In genomic region chr7:371119-371778, GRCh38 we compare ENCODE assay signal across 11 cellular contexts.
A peak's percentile ranks its signal among the peaks of the same experiment; 100 is the strongest.
DNase-seq lines count a peak whose midpoint lies in the region; ATAC-seq and TF ChIP-seq lines count a peak whose summit lies in the region.
"Had no signal": no experiment of that assay in that cellular context is flagged by ENCODE, and none has a peak within 500 bp of the region (broad histone marks: within the 10 kb centered on the region; RNA-seq: fewer than 3 reads in every experiment).

No MANE protein-coding gene starts in this region.

- H3K9me3 ChIP-seq in HEK293 (ENCODE audit: control insufficient read depth, insufficient read depth, low read depth, low read length), result no peaks in the 10 kb centered on the region
- H3K9me3 ChIP-seq in mucosa of descending colon, result no peaks in the 10 kb centered on the region

- CTCF ChIA-PET in HEK293 (lab: Yijun Ruan, JAX), result no interaction called here
- CTCF ChIA-PET in activated CD8-positive, alpha-beta T cell treated with anti-CD3 and anti-CD28 coated beads for 36 hours (lab: Charles Lee), result interaction anchor here (0.9 to 1.1 kb wide), 2 partner anchors 9 to 39 kb away, joined by 3 to 4 read pairs; no protein-coding TSS in a partner anchor

- intact Hi-C loops in activated CD8-positive, alpha-beta T cell treated with anti-CD3 and anti-CD28 coated beads for 36 hours (cut with micrococcal nuclease), result no loop called here
- intact Hi-C loops in mucosa of descending colon (cut with DNase I, micrococcal nuclease), result no loop called here

- H3K9me3 Mint-ChIP-seq in activated CD8-positive, alpha-beta T cell treated with anti-CD3 and anti-CD28 coated beads for 36 hours, result no peaks in the 10 kb centered on the region

- peak; percentile 61 for ATAC-seq in activated CD8-positive, alpha-beta T cell treated with anti-CD3 and anti-CD28 coated beads for 36 hours
- ATAC-seq in mucosa of descending colon, result peak; percentile 62
- ATAC-seq in HG03342 (IDR thresholded peaks at IDR 0.05; ENCODE audit: unreplicated experiment), result no peak
- no peak for ATAC-seq in GM21360 (IDR thresholded peaks at IDR 0.05; ENCODE audit: unreplicated experiment)

- H3K4me3 ChIP-seq in HEK293 (ENCODE audit: low read depth, low read length), result no peak overlapping the region
- no peak overlapping the region for H3K4me3 ChIP-seq in mucosa of descending colon

- POLR2A ChIA-PET in HEK293 (lab: Yijun Ruan, JAX), result no interaction called here
- POLR2A ChIA-PET in activated CD8-positive, alpha-beta T cell treated with anti-CD3 and anti-CD28 coated beads for 36 hours (lab: Charles Lee), result no interaction called here

- H3K27me3 Mint-ChIP-seq in activated CD8-positive, alpha-beta T cell treated with anti-CD3 and anti-CD28 coated beads for 36 hours, result no peaks in the 10 kb centered on the region

- no peak overlapping the region for H3K27ac ChIP-seq in HEK293 (ENCODE audit: extremely low read depth, low read depth, low read length)
- H3K27ac ChIP-seq: HL-60 had no signal

- H3K4me1 Mint-ChIP-seq in activated CD8-positive, alpha-beta T cell treated with anti-CD3 and anti-CD28 coated beads for 36 hours (ENCODE audit: low read depth), result peaks cover 13% of the 10 kb centered on the region

- TF ChIP-seq CTCF in HEK293 (tag by site-specific recombination; IDR thresholded peaks at IDR 0.05) (no peak), mucosa of descending colon (IDR thresholded peaks at IDR 0.05) (no peak)
- no peak for TF ChIP-seq CTCF in activated CD8-positive, alpha-beta T cell treated with anti-CD3 and anti-CD28 coated beads for 36 hours (IDR thresholded peaks at IDR 0.05)

- H3K4me1 ChIP-seq in HEK293 (ENCODE audit: control insufficient read depth, insufficient read depth, low read length) (no peaks in the 10 kb centered on the region), mucosa of descending colon (ENCODE audit: low read depth) (peaks cover 30% of the 10 kb centered on the region)

- no peaks in the 10 kb centered on the region for H3K36me3 Mint-ChIP-seq in activated CD8-positive, alpha-beta T cell treated with anti-CD3 and anti-CD28 coated beads for 36 hours (ENCODE audit: low read depth)

- no peak overlapping the region for H3K4me3 Mint-ChIP-seq in activated CD8-positive, alpha-beta T cell treated with anti-CD3 and anti-CD28 coated beads for 36 hours

- no peak overlapping the region for H3K27ac Mint-ChIP-seq in activated CD8-positive, alpha-beta T cell treated with anti-CD3 and anti-CD28 coated beads for 36 hours

- DNase-seq in COLO829 (ENCODE audit: low spot score) (peak; percentile 45), mucosa of descending colon (peak; percentile 38 to 61 (median 50)), SIG-M5 treated with dmso at 0.1 percent for 504 hours (lab: John Stamatoyannopoulos, UW; ENCODE audit: unreplicated experiment) (no peak), NCI-H345 (lab: John Stamatoyannopoulos, UW) (no peak)
- no peak for DNase-seq in activated CD8-positive, alpha-beta T cell treated with anti-CD3 and anti-CD28 coated beads for 36 hours
- DNase-seq: DMS 273 treated with DMSO at 0.1 percent for 48 hours, NCI-H1105 had no signal

- H3K36me3 ChIP-seq in HEK293 (ENCODE audit: control insufficient read depth in 2 of 2, insufficient read depth in 1 of 2, low read length in 2 of 2) (no peaks in the 10 kb centered on the region), mucosa of descending colon (ENCODE audit: low read depth) (no peaks in the 10 kb centered on the region)

TF ChIP-seq in HEK293, 187 proteins besides CTCF, POLR2A, EP300 and RAD21 (continues in another document):
- TF ChIP-seq ZNF155 (tag by site-specific recombination; IDR thresholded peaks at IDR 0.05) (no peak), ZNF169 (tag by site-specific recombination; IDR thresholded peaks at IDR 0.05) (no peak), ZSCAN18 (tag by site-specific recombination; IDR thresholded peaks at IDR 0.05) (no peak), ZNF433 (tag by site-specific recombination; IDR thresholded peaks at IDR 0.05; ENCODE audit: low read depth) (no peak), PATZ1 (tag by site-specific recombination; IDR thresholded peaks at IDR 0.05) (no peak), ZNF280D (tag by site-specific recombination; IDR thresholded peaks at IDR 0.05) (no peak), REPIN1 (tag by site-specific recombination; IDR thresholded peaks at IDR 0.05; ENCODE audit: low read depth) (no peak), KLF9 (tag by site-specific recombination; IDR thresholded peaks at IDR 0.05; ENCODE audit: low read depth) (no peak), ZNF239 (tag by site-specific recombination; IDR thresholded peaks at IDR 0.05) (no peak), ZNF561 (tag by site-specific recombination; IDR thresholded peaks at IDR 0.05; ENCODE audit: borderline replicate concordance) (no peak), ZNF18 (tag by site-specific recombination; IDR thresholded peaks at IDR 0.05) (no peak), BCL11A (tag by site-specific recombination; IDR thresholded peaks at IDR 0.05; ENCODE audit: low read depth) (peak; percentile 59; the same call in 1 of the 2 replicates)

Comparison
In these comparisons a context has a peak if more than half of its experiments do, and no peak if none do; other contexts are left out.
1. DNase-seq: peak in COLO829 (single experiment) and mucosa of descending colon (3 of 3); none in activated CD8-positive, alpha-beta T cell treated with anti-CD3 and anti-CD28 coated beads for 36 hours (single experiment), SIG-M5 treated with dmso at 0.1 percent for 504 hours (single experiment) and NCI-H345 (single experiment).
2. ATAC-seq: peak in activated CD8-positive, alpha-beta T cell treated with anti-CD3 and anti-CD28 coated beads for 36 hours (single experiment) and mucosa of descending colon (single experiment); none in HG03342 (single experiment) and GM21360 (single experiment).